ENCODE assay signal across 12 cellular contexts in genomic region chr1:201655243-201655642, GRCh38.
DNase-seq lines count a peak whose midpoint lies in the region; ATAC-seq and TF ChIP-seq lines count a peak whose summit lies in the region.
"Had no signal": no experiment of that assay in that cellular context is flagged by ENCODE, and none has a peak within 500 bp of the region (broad histone marks: within the 10 kb centered on the region; RNA-seq: fewer than 3 reads in every experiment).

No MANE protein-coding gene starts in this region.

- no peak for TF ChIP-seq POLR2A in sigmoid colon (IDR thresholded peaks at IDR 0.05)

- H3K4me1 ChIP-seq in sigmoid colon: peaks cover 0 to 40% (median 27%) of the 10 kb centered on the region in 4 donors

- in situ Hi-C loops in G401 (cut with HindIII; ENCODE audit: low sequenced_read_pairs): no loop called here

- H3K4me3 Mint-ChIP-seq in activated T-cell treated with anti-CD3 and anti-CD28 coated beads, Interleukin-2, amount 50 U/mL, for 4 hours: no peak overlapping the region

- 74 to 85% methylated on average over 6 of the region's 6 CpGs for WGBS in sigmoid colon, 2 donors

- ATAC-seq in HG03460 (IDR thresholded peaks at IDR 0.05; ENCODE audit: unreplicated experiment): no peak
- no peak for ATAC-seq in activated T-cell treated with anti-CD3 and anti-CD28 coated beads, Interleukin-2, amount 50 U/mL, for 4 hours
- ATAC-seq: GM12878 had no signal

- H3K36me3 ChIP-seq in WERI-Rb-1 (peaks cover 20% of the 10 kb centered on the region), sigmoid colon (no peaks in the 10 kb centered on the region)

- H3K36me3 Mint-ChIP-seq in activated T-cell treated with anti-CD3 and anti-CD28 coated beads, Interleukin-2, amount 50 U/mL, for 4 hours (ENCODE audit: insufficient read depth): no peaks in the 10 kb centered on the region

- H3K4me3 ChIP-seq in WERI-Rb-1 (ENCODE audit: low read depth, low read length): no peak overlapping the region
- no peak overlapping the region for H3K4me3 ChIP-seq in sigmoid colon
- H3K4me3 ChIP-seq: GM12878, PC-9 had no signal

- TF ChIP-seq CTCF in WERI-Rb-1 (IDR thresholded peaks at IDR 0.05; ENCODE audit: low read depth, low read length) (peak; percentile 77), sigmoid colon (IDR thresholded peaks at IDR 0.05) (no peak)

- H3K9me3 ChIP-seq in WERI-Rb-1 (ENCODE audit: severe bottlenecking) (no peaks in the 10 kb centered on the region), sigmoid colon (no peaks in the 10 kb centered on the region)

- no peaks in the 10 kb centered on the region for H3K9me3 Mint-ChIP-seq in activated T-cell treated with anti-CD3 and anti-CD28 coated beads, Interleukin-2, amount 50 U/mL, for 4 hours

- peaks cover 8% of the 10 kb centered on the region for H3K27me3 Mint-ChIP-seq in activated T-cell treated with anti-CD3 and anti-CD28 coated beads, Interleukin-2, amount 50 U/mL, for 4 hours (ENCODE audit: low read depth)

- intact Hi-C loops in sigmoid colon (cut with DNase I): no loop called here

- no peak overlapping the region for H3K27ac ChIP-seq in WERI-Rb-1
- peak overlapping the region in 1 of 4 donors; percentile 26 for H3K27ac ChIP-seq in sigmoid colon
- H3K27ac ChIP-seq: PC-9 had no signal

- no peak for TF ChIP-seq EP300 in sigmoid colon (IDR thresholded peaks at IDR 0.05)

- no peaks in the 10 kb centered on the region for H3K27me3 ChIP-seq in WERI-Rb-1 (ENCODE audit: insufficient read depth, low read depth, severe bottlenecking)
- no peaks in the 10 kb centered on the region for H3K27me3 ChIP-seq in sigmoid colon

- no peaks in the 10 kb centered on the region for H3K4me1 Mint-ChIP-seq in activated T-cell treated with anti-CD3 and anti-CD28 coated beads, Interleukin-2, amount 50 U/mL, for 4 hours (ENCODE audit: low read depth)

- peak; percentile 64 for DNase-seq in ELR (ENCODE audit: low read depth)
- DNase-seq in WERI-Rb-1: peak; percentile 53
- DNase-seq in fibroblast of the conjunctiva (ENCODE audit: low read depth): peak; percentile 85
- DNase-seq in sigmoid colon: peak; percentile 80
- DNase-seq in activated T-cell treated with anti-CD3 and anti-CD28 coated beads, Interleukin-2, amount 50 U/mL, for 4 hours: no peak
- no peak for DNase-seq in NCI-H1105 (lab: John Stamatoyannopoulos, UW)
- no peak for DNase-seq in G401 (ENCODE audit: low spot score)
- DNase-seq: NCI-H226, PC-9, T-helper 9 cell had no signal

Comparison
In these comparisons a context has a peak if more than half of its experiments do, and no peak if none do; other contexts are left out.
1. DNase-seq: peak in ELR (single experiment), WERI-Rb-1 (single experiment), fibroblast of the conjunctiva (single experiment) and sigmoid colon (single experiment); none in activated T-cell treated with anti-CD3 and anti-CD28 coated beads, Interleukin-2, amount 50 U/mL, for 4 hours (single experiment), NCI-H1105 (single experiment) and G401 (single experiment).